In the genomic region with DNA sequence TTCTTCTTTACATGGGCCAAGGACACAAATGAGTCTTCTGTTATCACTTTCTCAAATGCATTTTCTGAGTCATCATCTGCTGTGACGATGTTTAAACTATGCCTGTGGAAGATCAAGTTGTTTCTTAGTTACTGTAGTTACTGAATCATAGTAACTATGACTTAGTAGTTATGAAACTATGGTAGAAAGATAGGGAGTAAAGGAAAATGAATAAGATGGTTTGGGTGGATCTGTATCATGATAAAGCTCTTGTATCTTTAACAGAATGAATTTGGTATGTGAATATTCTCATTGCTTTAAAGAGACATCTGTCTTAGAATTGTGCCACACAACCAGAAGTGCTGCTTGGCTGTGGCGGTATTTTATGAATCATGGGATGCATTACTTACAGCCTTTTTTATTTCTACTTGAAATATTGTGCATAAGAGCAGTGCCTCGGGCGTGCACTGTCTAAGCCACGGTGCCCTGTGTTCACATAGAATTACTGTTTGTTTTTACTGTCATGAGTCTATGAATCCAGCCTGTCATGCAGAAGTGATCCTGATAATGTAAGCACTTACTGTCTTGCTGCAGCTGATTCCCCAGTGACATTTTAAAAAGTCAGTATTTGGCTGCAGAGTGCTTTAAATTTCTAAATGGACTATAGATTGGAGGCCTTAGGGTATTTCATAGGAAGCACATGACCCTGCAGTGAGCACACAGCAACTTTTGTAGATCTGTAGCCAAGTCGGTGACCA, we compare ENCODE assay signal across 8 cellular contexts.
DNase-seq lines count a peak whose midpoint lies in the region; ATAC-seq and TF ChIP-seq lines count a peak whose summit lies in the region.

No MANE protein-coding gene starts in this region.

- peak overlapping the region; percentile 52 for H3K4me2 ChIP-seq in PC-3 (ENCODE audit: low read length)

- H4K20me1 ChIP-seq in PC-3 (ENCODE audit: low read length) = no peaks in the 10 kb centered on the region

- H3K4me3 ChIP-seq in PC-3 (ENCODE audit: low read length) (0 out of 2 replicates have a peak overlapping the region, but pooled peaks have one; percentile 16), endocrine pancreas (ENCODE audit: control insufficient read depth, insufficient read depth, low read length) (peak overlapping the region; percentile 48)

- H3K9me3 Mint-ChIP-seq in Calu3 (ENCODE audit: low read depth, unreplicated experiment) (no peaks in the 10 kb centered on the region), neural crest cell (no peaks in the 10 kb centered on the region)

- no peaks in the 10 kb centered on the region for H3K36me3 ChIP-seq in PC-3 (ENCODE audit: low read depth, low read length)
- H3K36me3 ChIP-seq in endocrine pancreas (ENCODE audit: control insufficient read depth, insufficient read depth, low read length) = no peaks in the 10 kb centered on the region

- no peaks in the 10 kb centered on the region for H3F3A ChIP-seq in PC-3 (ENCODE audit: low read length, unreplicated experiment)

- H2AFZ ChIP-seq in PC-3 (ENCODE audit: low read length) = no peak overlapping the region

- no peaks in the 10 kb centered on the region for H3K36me3 Mint-ChIP-seq in Calu3 (ENCODE audit: insufficient read depth, unreplicated experiment)
- H3K36me3 Mint-ChIP-seq in neural crest cell (ENCODE audit: low read depth) = peaks cover 8% of the 10 kb centered on the region

- H3K4me1 Mint-ChIP-seq in Calu3 (ENCODE audit: low read depth, unreplicated experiment) (peaks cover 12% of the 10 kb centered on the region), neural crest cell (peaks cover 28% of the 10 kb centered on the region)

- H3K27me3 Mint-ChIP-seq in Calu3 (ENCODE audit: unreplicated experiment) (no peaks in the 10 kb centered on the region), neural crest cell (ENCODE audit: low read depth) (no peaks in the 10 kb centered on the region)

- H3K9ac ChIP-seq in PC-3 (ENCODE audit: low read length) = peak overlapping the region; percentile 19
- H3K9ac ChIP-seq in endocrine pancreas (ENCODE audit: control insufficient read depth, insufficient read depth, low read length) = no peak overlapping the region

- H3K4me1 ChIP-seq in PC-3 (ENCODE audit: insufficient read depth, low read length) = peaks cover 37% of the 10 kb centered on the region
- peaks cover 30% of the 10 kb centered on the region for H3K4me1 ChIP-seq in endocrine pancreas (ENCODE audit: control insufficient read depth, insufficient read depth, low read length)

- no peak for DNase-seq in Calu3
- DNase-seq in PC-3 = peak; percentile 82
- DNase-seq in neural crest cell (ENCODE audit: low read depth, low spot score) = no peak
- no peak for DNase-seq in COLO668 (lab: John Stamatoyannopoulos, UW; ENCODE audit: unreplicated experiment)
- no peak for DNase-seq in activated effector memory CD4-positive, alpha-beta T cell treated with anti-CD3 and anti-CD28 coated beads, Interleukin-2, amount 50 U/mL, for 16 hours
- no peak for DNase-seq in NCI-H2107 (lab: John Stamatoyannopoulos, UW)
- no peak for DNase-seq in DMS153 (lab: John Stamatoyannopoulos, UW)

- no peaks in the 10 kb centered on the region for H3K79me2 ChIP-seq in PC-3 (ENCODE audit: low read length)

- intact Hi-C loops in Calu3 (cut with micrococcal nuclease; ENCODE audit: unreplicated experiment) = no loop called here
- intact Hi-C loops in PC-3 (cut with micrococcal nuclease) = loop anchor here (2.0 to 5.0 kb wide), 2 partner anchors 41 to 676 kb away; no protein-coding TSS in a partner anchor

- H3K4me3 Mint-ChIP-seq in Calu3 (ENCODE audit: low read depth, unreplicated experiment) (no peak overlapping the region), neural crest cell (no peak overlapping the region)

- no peak for TF ChIP-seq CTCF in Calu3 (IDR thresholded peaks at IDR 0.05; ENCODE audit: unreplicated experiment)
- TF ChIP-seq CTCF in PC-3 (conservative IDR thresholded peaks at IDR 0.05; ENCODE audit: low read depth, low read length) = no peak
- TF ChIP-seq CTCF in neural crest cell (conservative IDR thresholded peaks at IDR 0.05) = no peak

- H3K9me3 ChIP-seq in PC-3 (ENCODE audit: low read length) (no peaks in the 10 kb centered on the region), endocrine pancreas (ENCODE audit: control insufficient read depth, low read length) (no peaks in the 10 kb centered on the region)

- H3K27me3 ChIP-seq in PC-3 (ENCODE audit: low read length) (no peaks in the 10 kb centered on the region), endocrine pancreas (ENCODE audit: control insufficient read depth, insufficient read depth, low read length) (no peaks in the 10 kb centered on the region)

- H3K9me2 ChIP-seq in PC-3 (replicated peaks; ENCODE audit: low read length) = no peaks in the 10 kb centered on the region

- peak; percentile 77 for ATAC-seq in PC-3

- CTCF ChIA-PET in Calu3 (lab: Charles Lee) = no interaction called here
- CTCF ChIA-PET in PC-3 (lab: Charles Lee) = interaction anchor here (0.6 kb wide), 1 partner anchor 31 kb away, joined by 5 read pairs; no protein-coding TSS in a partner anchor

- peak overlapping the region; percentile 79 for H3K27ac ChIP-seq in PC-3 (ENCODE audit: low read length)

- peak overlapping the region; percentile 63 for H3K27ac Mint-ChIP-seq in Calu3 (ENCODE audit: unreplicated experiment)
- H3K27ac Mint-ChIP-seq in neural crest cell (ENCODE audit: unreplicated experiment) = peak overlapping the region; percentile 30

- POLR2A ChIA-PET in PC-3 (lab: Charles Lee; ENCODE audit: unreplicated experiment) = no interaction called here

- BruUV-seq in Calu3 (replicated peaks; lab: Mats Ljungman, UMichigan) (no TSS peak), PC-3 (replicated peaks; lab: Mats Ljungman, UMichigan) (no TSS peak)
